36 cellular contexts compared by ENCODE assay signal in genomic region chr11:33978376-33978775, GRCh38.
"Had no signal": no experiment of that assay in that cellular context is flagged by ENCODE, and none has a peak within 500 bp of the region (broad histone marks: within the 10 kb centered on the region; RNA-seq: fewer than 3 reads in every experiment).

No MANE protein-coding gene starts in this region.

- DNase-seq: activated effector memory CD4-positive, alpha-beta T cell treated with anti-CD3 and anti-CD28 coated beads, Interleukin-2, amount 50 U/mL, for 16 hours; activated effector memory CD4-positive, alpha-beta T cell treated with Interleukin-2 at 50 U/mL for 16 hours; activated gamma-delta T cell; activated gamma-delta T cell treated with Interleukin-2 at 50 U/mL for 16 hours; activated naive CD4-positive, alpha-beta T cell; activated naive CD4-positive, alpha-beta T cell treated with anti-CD3 and anti-CD28 coated beads for 36 hours; activated naive CD4-positive, alpha-beta T cell treated with anti-CD3 and anti-CD28 coated beads, Interleukin-2, amount 10 ng/mL, durations not matched to agents 7 days and 5 days; activated naive CD4-positive, alpha-beta T cell treated with anti-CD3 and anti-CD28 coated beads, Interleukin-2, amount 50 U/mL, for 16 hours; activated naive CD4-positive, alpha-beta T cell treated with Interleukin-2 at 50 U/mL for 16 hours; activated naive CD8-positive, alpha-beta T cell treated with anti-CD3 and anti-CD28 coated beads for 36 hours; activated naive CD8-positive, alpha-beta T cell treated with anti-CD3 and anti-CD28 coated beads, Interleukin-2, amount 10 ng/mL, durations not matched to agents 7 days and 5 days; activated naive CD8-positive, alpha-beta T cell treated with anti-CD3 and anti-CD28 coated beads, Interleukin-2, amount 50 U/mL, for 24 hours; activated T-cell treated with anti-CD3 and anti-CD28 coated beads, Interleukin-2, amount 50 U/mL, for 4 hours; activated T-cell treated with anti-CD3 and anti-CD28 coated beads, Interleukin-2, amount 50 U/mL, for 48 hours; activated T-cell treated with anti-CD3 and anti-CD28 coated beads, Interleukin-2, amount 50 U/mL, for 72 hours; adrenal gland; amniotic stem cell; amygdala; anterior cingulate cortex; aorta; body of pancreas; brain microvascular endothelial cell; caudate nucleus; central memory CD4-positive, alpha-beta T cell; cerebellar nuclear complex had no signal

- H3K9me3 ChIP-seq: adrenal gland, ascending aorta, body of pancreas, breast epithelium had no signal

- H3K4me1 ChIP-seq: adrenal gland, ascending aorta, body of pancreas, breast epithelium had no signal

- H3K9me3 Mint-ChIP-seq: activated naive CD4-positive, alpha-beta T cell treated with anti-CD3 and anti-CD28 coated beads for 36 hours; activated naive CD4-positive, alpha-beta T cell treated with anti-CD3 and anti-CD28 coated beads, Interleukin-2, amount 10 ng/mL, durations not matched to agents 7 days and 5 days; activated naive CD4-positive, alpha-beta T cell treated with anti-CD3 and anti-CD28 coated beads, Interleukin-2, amount 50 U/mL, for 24 hours; activated naive CD4-positive, alpha-beta T cell treated with anti-CD3 and anti-CD28 coated beads, Interleukin-2, amount 50 U/mL, for 72 hours; activated naive CD8-positive, alpha-beta T cell treated with anti-CD3 and anti-CD28 coated beads for 36 hours; activated naive CD8-positive, alpha-beta T cell treated with anti-CD3 and anti-CD28 coated beads, Interleukin-2, amount 10 ng/mL, durations not matched to agents 7 days and 5 days; activated naive CD8-positive, alpha-beta T cell treated with anti-CD3 and anti-CD28 coated beads, Interleukin-2, amount 50 U/mL, for 24 hours; activated T-cell treated with anti-CD3 and anti-CD28 coated beads, Interleukin-2, amount 50 U/mL, for 4 hours; activated T-cell treated with anti-CD3 and anti-CD28 coated beads, Interleukin-2, amount 50 U/mL, for 72 hours; activated T-helper 1 cell treated with anti-CD3 and anti-CD28 coated beads, Interleukin-12 subunit alpha, Interleukin-12 subunit beta, Interleukin-2, Interleukin-4 antibody, amounts not matched to agents 30 ng/mL and 10 ng/mL and 1 ng/mL, durations not matched to agents 14 hours and 24 hours and 36 hours; activated T-helper 17 cell treated with anti-CD3 and anti-CD28 coated beads, Interleukin-2, amount 50 U/mL, for 72 hours; activated T-helper 2 cell treated with anti-CD3 and anti-CD28 coated beads, Interferon-gamma antibody, Interleukin-2, Interleukin-4, amounts not matched to agents 10 μg/mL and 5 μg/mL and 100 μg/mL, durations not matched to agents 14 hours and 24 hours and 36 hours; brain; central memory CD8-positive, alpha-beta T cell had no signal

- H3K27ac ChIP-seq: adrenal gland, ascending aorta, body of pancreas, brain microvascular endothelial cell, breast epithelium, cardiac muscle cell had no signal

- H3K4me3 Mint-ChIP-seq: activated naive CD4-positive, alpha-beta T cell treated with anti-CD3 and anti-CD28 coated beads for 36 hours; activated naive CD4-positive, alpha-beta T cell treated with anti-CD3 and anti-CD28 coated beads, Interleukin-2, amount 10 ng/mL, durations not matched to agents 7 days and 5 days; activated naive CD4-positive, alpha-beta T cell treated with anti-CD3 and anti-CD28 coated beads, Interleukin-2, amount 50 U/mL, for 24 hours; activated naive CD8-positive, alpha-beta T cell; activated naive CD8-positive, alpha-beta T cell treated with anti-CD3 and anti-CD28 coated beads for 36 hours; activated naive CD8-positive, alpha-beta T cell treated with anti-CD3 and anti-CD28 coated beads, Interleukin-2, amount 10 ng/mL, durations not matched to agents 7 days and 5 days; activated naive CD8-positive, alpha-beta T cell treated with anti-CD3 and anti-CD28 coated beads, Interleukin-2, amount 50 U/mL, for 24 hours; activated T-cell treated with anti-CD3 and anti-CD28 coated beads, Interleukin-2, amount 50 U/mL, for 4 hours; activated T-cell treated with anti-CD3 and anti-CD28 coated beads, Interleukin-2, amount 50 U/mL, for 72 hours; activated T-helper 1 cell treated with anti-CD3 and anti-CD28 coated beads, Interleukin-12 subunit alpha, Interleukin-12 subunit beta, Interleukin-2, Interleukin-4 antibody, amounts not matched to agents 30 ng/mL and 10 ng/mL and 1 ng/mL, durations not matched to agents 14 hours and 24 hours and 36 hours; activated T-helper 17 cell treated with anti-CD3 and anti-CD28 coated beads, Interleukin-2, amount 50 U/mL, for 72 hours; brain; central memory CD8-positive, alpha-beta T cell had no signal

- H3K27me3 ChIP-seq: adrenal gland, ascending aorta, body of pancreas, brain microvascular endothelial cell, breast epithelium, cardiac muscle cell had no signal

- H3K36me3 ChIP-seq: adrenal gland, ascending aorta, brain microvascular endothelial cell, breast epithelium, cardiac muscle cell had no signal

- H3K27ac Mint-ChIP-seq: activated naive CD4-positive, alpha-beta T cell treated with anti-CD3 and anti-CD28 coated beads for 36 hours; activated naive CD4-positive, alpha-beta T cell treated with anti-CD3 and anti-CD28 coated beads, Interleukin-2, amount 10 ng/mL, durations not matched to agents 7 days and 5 days; activated naive CD4-positive, alpha-beta T cell treated with anti-CD3 and anti-CD28 coated beads, Interleukin-2, amount 50 U/mL, for 24 hours; activated naive CD4-positive, alpha-beta T cell treated with anti-CD3 and anti-CD28 coated beads, Interleukin-2, amount 50 U/mL, for 72 hours; activated naive CD8-positive, alpha-beta T cell; activated naive CD8-positive, alpha-beta T cell treated with anti-CD3 and anti-CD28 coated beads for 36 hours; activated naive CD8-positive, alpha-beta T cell treated with anti-CD3 and anti-CD28 coated beads, Interleukin-2, amount 10 ng/mL, durations not matched to agents 7 days and 5 days; activated naive CD8-positive, alpha-beta T cell treated with anti-CD3 and anti-CD28 coated beads, Interleukin-2, amount 50 U/mL, for 24 hours; activated T-cell treated with anti-CD3 and anti-CD28 coated beads, Interleukin-2, amount 50 U/mL, for 72 hours; activated T-helper 1 cell treated with anti-CD3 and anti-CD28 coated beads, Interleukin-12 subunit alpha, Interleukin-12 subunit beta, Interleukin-2, Interleukin-4 antibody, amounts not matched to agents 30 ng/mL and 10 ng/mL and 1 ng/mL, durations not matched to agents 14 hours and 24 hours and 36 hours; activated T-helper 17 cell treated with anti-CD3 and anti-CD28 coated beads, Interleukin-2, amount 50 U/mL, for 72 hours; activated T-helper 2 cell treated with anti-CD3 and anti-CD28 coated beads, Interferon-gamma antibody, Interleukin-2, Interleukin-4, amounts not matched to agents 10 μg/mL and 5 μg/mL and 100 μg/mL, durations not matched to agents 14 hours and 24 hours and 36 hours; brain had no signal

- H3K4me1 Mint-ChIP-seq: activated naive CD4-positive, alpha-beta T cell treated with anti-CD3 and anti-CD28 coated beads, Interleukin-2, amount 10 ng/mL, durations not matched to agents 7 days and 5 days; activated naive CD4-positive, alpha-beta T cell treated with anti-CD3 and anti-CD28 coated beads, Interleukin-2, amount 50 U/mL, for 24 hours; activated naive CD8-positive, alpha-beta T cell treated with anti-CD3 and anti-CD28 coated beads for 36 hours; activated naive CD8-positive, alpha-beta T cell treated with anti-CD3 and anti-CD28 coated beads, Interleukin-2, amount 10 ng/mL, durations not matched to agents 7 days and 5 days; activated naive CD8-positive, alpha-beta T cell treated with anti-CD3 and anti-CD28 coated beads, Interleukin-2, amount 50 U/mL, for 24 hours; activated T-helper 17 cell treated with anti-CD3 and anti-CD28 coated beads, Interleukin-2, amount 50 U/mL, for 72 hours; brain; central memory CD8-positive, alpha-beta T cell had no signal

- H3K36me3 Mint-ChIP-seq: activated naive CD4-positive, alpha-beta T cell treated with anti-CD3 and anti-CD28 coated beads, Interleukin-2, amount 10 ng/mL, durations not matched to agents 7 days and 5 days; activated naive CD4-positive, alpha-beta T cell treated with anti-CD3 and anti-CD28 coated beads, Interleukin-2, amount 50 U/mL, for 24 hours; activated naive CD4-positive, alpha-beta T cell treated with anti-CD3 and anti-CD28 coated beads, Interleukin-2, amount 50 U/mL, for 72 hours; activated naive CD8-positive, alpha-beta T cell; activated naive CD8-positive, alpha-beta T cell treated with anti-CD3 and anti-CD28 coated beads for 36 hours; activated naive CD8-positive, alpha-beta T cell treated with anti-CD3 and anti-CD28 coated beads, Interleukin-2, amount 10 ng/mL, durations not matched to agents 7 days and 5 days; brain had no signal

- H3K4me3 ChIP-seq: adrenal gland, ascending aorta, body of pancreas, breast epithelium, cardiac muscle cell had no signal

- ATAC-seq: activated naive CD4-positive, alpha-beta T cell treated with anti-CD3 and anti-CD28 coated beads, Interleukin-2, amount 50 U/mL, for 72 hours; activated naive CD8-positive, alpha-beta T cell treated with anti-CD3 and anti-CD28 coated beads, Interleukin-2, amount 50 U/mL, for 24 hours; activated T-cell treated with anti-CD3 and anti-CD28 coated beads, Interleukin-2, amount 50 U/mL, for 4 hours; activated T-cell treated with anti-CD3 and anti-CD28 coated beads, Interleukin-2, amount 50 U/mL, for 72 hours; activated T-helper 17 cell treated with anti-CD3 and anti-CD28 coated beads, Interleukin-2, amount 50 U/mL, for 72 hours; body of pancreas had no signal
